ENCODE assay signal across 1 cellular context in the genomic region with DNA sequence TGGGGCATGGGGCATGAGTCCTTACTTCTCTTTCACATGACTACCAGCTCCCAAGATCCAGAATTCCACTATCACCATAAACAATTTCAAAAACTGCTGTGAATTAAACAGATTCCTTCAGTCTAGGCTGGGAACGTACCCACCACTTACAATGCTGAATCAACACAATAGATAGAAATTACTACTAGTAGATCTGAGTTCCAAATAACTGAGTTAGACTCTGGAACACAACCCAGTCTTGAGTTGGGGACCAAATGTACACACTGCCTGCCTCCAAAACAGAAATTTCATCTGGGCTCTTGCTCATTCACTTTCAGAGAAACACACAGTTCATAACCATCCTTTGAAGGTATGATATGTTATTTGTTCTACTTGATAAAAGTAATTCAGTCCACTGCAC.
TF ChIP-seq lines count a peak whose summit lies in the region.

No MANE protein-coding gene starts in this region.

TF ChIP-seq in HepG2, 621 proteins besides CTCF, POLR2A, EP300 and RAD21:
- TF ChIP-seq MAFK (conservative IDR thresholded peaks at IDR 0.05 in 1 of 2, IDR thresholded peaks at IDR 0.05 in 1 of 2; ENCODE audit: low read length in 2 of 2), result 0 out of 4 replicates have a peak, but pooled peaks of 1 of the 2 experiments have one; percentile 6
- TF ChIP-seq, protein P1, sequence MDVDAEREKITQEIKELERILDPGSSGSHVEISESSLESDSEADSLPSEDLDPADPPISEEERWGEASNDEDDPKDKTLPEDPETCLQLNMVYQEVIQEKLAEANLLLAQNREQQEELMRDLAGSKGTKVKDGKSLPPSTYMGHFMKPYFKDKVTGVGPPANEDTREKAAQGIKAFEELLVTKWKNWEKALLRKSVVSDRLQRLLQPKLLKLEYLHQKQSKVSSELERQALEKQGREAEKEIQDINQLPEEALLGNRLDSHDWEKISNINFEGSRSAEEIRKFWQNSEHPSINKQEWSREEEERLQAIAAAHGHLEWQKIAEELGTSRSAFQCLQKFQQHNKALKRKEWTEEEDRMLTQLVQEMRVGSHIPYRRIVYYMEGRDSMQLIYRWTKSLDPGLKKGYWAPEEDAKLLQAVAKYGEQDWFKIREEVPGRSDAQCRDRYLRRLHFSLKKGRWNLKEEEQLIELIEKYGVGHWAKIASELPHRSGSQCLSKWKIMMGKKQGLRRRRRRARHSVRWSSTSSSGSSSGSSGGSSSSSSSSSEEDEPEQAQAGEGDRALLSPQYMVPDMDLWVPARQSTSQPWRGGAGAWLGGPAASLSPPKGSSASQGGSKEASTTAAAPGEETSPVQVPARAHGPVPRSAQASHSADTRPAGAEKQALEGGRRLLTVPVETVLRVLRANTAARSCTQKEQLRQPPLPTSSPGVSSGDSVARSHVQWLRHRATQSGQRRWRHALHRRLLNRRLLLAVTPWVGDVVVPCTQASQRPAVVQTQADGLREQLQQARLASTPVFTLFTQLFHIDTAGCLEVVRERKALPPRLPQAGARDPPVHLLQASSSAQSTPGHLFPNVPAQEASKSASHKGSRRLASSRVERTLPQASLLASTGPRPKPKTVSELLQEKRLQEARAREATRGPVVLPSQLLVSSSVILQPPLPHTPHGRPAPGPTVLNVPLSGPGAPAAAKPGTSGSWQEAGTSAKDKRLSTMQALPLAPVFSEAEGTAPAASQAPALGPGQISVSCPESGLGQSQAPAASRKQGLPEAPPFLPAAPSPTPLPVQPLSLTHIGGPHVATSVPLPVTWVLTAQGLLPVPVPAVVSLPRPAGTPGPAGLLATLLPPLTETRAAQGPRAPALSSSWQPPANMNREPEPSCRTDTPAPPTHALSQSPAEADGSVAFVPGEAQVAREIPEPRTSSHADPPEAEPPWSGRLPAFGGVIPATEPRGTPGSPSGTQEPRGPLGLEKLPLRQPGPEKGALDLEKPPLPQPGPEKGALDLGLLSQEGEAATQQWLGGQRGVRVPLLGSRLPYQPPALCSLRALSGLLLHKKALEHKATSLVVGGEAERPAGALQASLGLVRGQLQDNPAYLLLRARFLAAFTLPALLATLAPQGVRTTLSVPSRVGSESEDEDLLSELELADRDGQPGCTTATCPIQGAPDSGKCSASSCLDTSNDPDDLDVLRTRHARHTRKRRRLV (CRISPR knock-in tag; IDR thresholded peaks at IDR 0.05), result no peak
TF ChIP-seq in HepG2: peak in this region for 1.
